ENCODE assay signal across 21 cellular contexts in the genomic region with DNA sequence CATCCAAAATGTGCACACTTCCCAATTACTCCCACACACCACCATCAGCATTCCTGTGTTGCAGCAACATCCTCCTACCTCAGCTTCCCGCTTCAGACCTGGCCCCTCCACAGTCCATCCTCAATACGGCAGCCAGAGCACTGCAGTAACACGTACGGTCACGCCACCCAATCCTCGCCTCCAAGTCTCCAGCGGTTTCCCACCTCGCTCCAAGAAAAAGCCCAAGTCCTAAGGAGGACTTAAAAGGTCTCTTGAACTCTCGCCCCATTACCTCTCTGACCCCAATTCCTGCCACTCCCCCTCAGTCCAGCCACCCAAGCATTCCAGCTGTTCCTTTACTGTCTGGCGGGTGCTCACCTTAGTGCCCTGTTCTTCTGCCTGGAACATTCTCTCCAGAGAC. TPM values are rescaled to one million over a fixed set of nuclear protein-coding genes. Genes with fewer than 3 reads are reported as not detected.
DNase-seq lines count a peak whose midpoint lies in the region; ATAC-seq and TF ChIP-seq lines count a peak whose summit lies in the region.
"Had no signal": no experiment of that assay in that cellular context is flagged by ENCODE, and none has a peak within 500 bp of the region (broad histone marks: within the 10 kb centered on the region; RNA-seq: fewer than 3 reads in every experiment).

No MANE protein-coding gene starts in this region.

- peak overlapping the region; percentile 32 for H3K27ac Mint-ChIP-seq in activated naive CD4-positive, alpha-beta T cell treated with anti-CD3 and anti-CD28 coated beads, Interleukin-2, amount 50 U/mL, for 24 hours
- no peak overlapping the region for H3K27ac Mint-ChIP-seq in activated naive CD4-positive, alpha-beta T cell treated with anti-CD3 and anti-CD28 coated beads, Interleukin-2, amount 10 ng/mL, durations not matched to agents 7 days and 5 days
- peak overlapping the region; percentile 54 for H3K27ac Mint-ChIP-seq in activated T-helper 17 cell treated with anti-CD3 and anti-CD28 coated beads, Interleukin-2, amount 50 U/mL, for 72 hours
- H3K27ac Mint-ChIP-seq in naive thymus-derived CD8-positive, alpha-beta T cell: peak overlapping the region in 6 of 10 donors; percentile 0 to 57 (median 26)

- no peak overlapping the region for H3K4me3 ChIP-seq in left ventricle myocardium inferior
- H3K4me3 ChIP-seq: SJSA1 had no signal

- no peaks in the 10 kb centered on the region for H3K27me3 Mint-ChIP-seq in activated naive CD4-positive, alpha-beta T cell treated with anti-CD3 and anti-CD28 coated beads, Interleukin-2, amount 50 U/mL, for 24 hours
- no peaks in the 10 kb centered on the region for H3K27me3 Mint-ChIP-seq in activated naive CD4-positive, alpha-beta T cell treated with anti-CD3 and anti-CD28 coated beads, Interleukin-2, amount 10 ng/mL, durations not matched to agents 7 days and 5 days
- no peaks in the 10 kb centered on the region for H3K27me3 Mint-ChIP-seq in activated T-helper 17 cell treated with anti-CD3 and anti-CD28 coated beads, Interleukin-2, amount 50 U/mL, for 72 hours
- no peaks in the 10 kb centered on the region for H3K27me3 Mint-ChIP-seq in naive thymus-derived CD8-positive, alpha-beta T cell
- H3K27me3 Mint-ChIP-seq: CD8-positive, alpha-beta memory T cell had no signal

- H3K36me3 ChIP-seq in left ventricle myocardium inferior: peaks cover 98% of the 10 kb centered on the region

- no peak for TF ChIP-seq CTCF in left ventricle myocardium inferior (IDR thresholded peaks at IDR 0.05; ENCODE audit: borderline replicate concordance)

- no peak for DNase-seq in activated naive CD4-positive, alpha-beta T cell treated with anti-CD3 and anti-CD28 coated beads, Interleukin-2, amount 10 ng/mL, durations not matched to agents 7 days and 5 days
- DNase-seq in naive thymus-derived CD8-positive, alpha-beta T cell: no peak
- DNase-seq in left ventricle myocardium inferior: no peak
- no peak for DNase-seq in DMS79 treated with DMSO at 0.1 percent for 48 hours (lab: John Stamatoyannopoulos, UW)
- DNase-seq: 8988T; C1 segment of cervical spinal cord; Calu3; CD8-positive, alpha-beta memory T cell; DMS153; IMR-90; NCI-H1694; NCI-H2081; NCI-H2171; NCI-H345; NCI-H524; NCI-H774; NK-92 treated with Interleukin-12 subunit alpha and Interleukin-12 subunit beta, amount 100 ng/mL, for 24 hours had no signal

- H3K27me3 ChIP-seq in left ventricle myocardium inferior (ENCODE audit: low read depth): no peaks in the 10 kb centered on the region
- H3K27me3 ChIP-seq: SJSA1 had no signal

- H3K4me1 ChIP-seq in left ventricle myocardium inferior: peaks cover 5% of the 10 kb centered on the region
- H3K4me1 ChIP-seq: SJSA1 had no signal

- H3K9me3 Mint-ChIP-seq in activated naive CD4-positive, alpha-beta T cell treated with anti-CD3 and anti-CD28 coated beads, Interleukin-2, amount 50 U/mL, for 24 hours: no peaks in the 10 kb centered on the region
- H3K9me3 Mint-ChIP-seq in activated naive CD4-positive, alpha-beta T cell treated with anti-CD3 and anti-CD28 coated beads, Interleukin-2, amount 10 ng/mL, durations not matched to agents 7 days and 5 days: peaks cover 9% of the 10 kb centered on the region
- H3K9me3 Mint-ChIP-seq in activated T-helper 17 cell treated with anti-CD3 and anti-CD28 coated beads, Interleukin-2, amount 50 U/mL, for 72 hours: no peaks in the 10 kb centered on the region
- H3K9me3 Mint-ChIP-seq in naive thymus-derived CD8-positive, alpha-beta T cell: peaks cover 0 to 2% (median 0%) of the 10 kb centered on the region in 9 donors
- H3K9me3 Mint-ChIP-seq: CD8-positive, alpha-beta memory T cell had no signal

- peaks cover 26% of the 10 kb centered on the region for H3K36me3 Mint-ChIP-seq in activated naive CD4-positive, alpha-beta T cell treated with anti-CD3 and anti-CD28 coated beads, Interleukin-2, amount 50 U/mL, for 24 hours
- peaks cover 71% of the 10 kb centered on the region for H3K36me3 Mint-ChIP-seq in activated naive CD4-positive, alpha-beta T cell treated with anti-CD3 and anti-CD28 coated beads, Interleukin-2, amount 10 ng/mL, durations not matched to agents 7 days and 5 days
- peaks cover 99% of the 10 kb centered on the region for H3K36me3 Mint-ChIP-seq in activated T-helper 17 cell treated with anti-CD3 and anti-CD28 coated beads, Interleukin-2, amount 50 U/mL, for 72 hours (ENCODE audit: low read depth)
- H3K36me3 Mint-ChIP-seq in naive thymus-derived CD8-positive, alpha-beta T cell: peaks cover 19 to 99% (median 54%) of the 10 kb centered on the region in 3 donors

- no peak overlapping the region for H3K27ac ChIP-seq in left ventricle myocardium inferior (replicated peaks)
- H3K27ac ChIP-seq: SJSA1 had no signal

- no peak for ATAC-seq in activated T-helper 17 cell treated with anti-CD3 and anti-CD28 coated beads, Interleukin-2, amount 50 U/mL, for 72 hours (replicated peaks)
- no peak for ATAC-seq in naive thymus-derived CD8-positive, alpha-beta T cell
- ATAC-seq in GM21360 (IDR thresholded peaks at IDR 0.05; ENCODE audit: unreplicated experiment): no peak

- H3K4me1 Mint-ChIP-seq in activated naive CD4-positive, alpha-beta T cell treated with anti-CD3 and anti-CD28 coated beads, Interleukin-2, amount 50 U/mL, for 24 hours: peaks cover 34% of the 10 kb centered on the region
- H3K4me1 Mint-ChIP-seq in activated naive CD4-positive, alpha-beta T cell treated with anti-CD3 and anti-CD28 coated beads, Interleukin-2, amount 10 ng/mL, durations not matched to agents 7 days and 5 days: no peaks in the 10 kb centered on the region
- peaks cover 21% of the 10 kb centered on the region for H3K4me1 Mint-ChIP-seq in activated T-helper 17 cell treated with anti-CD3 and anti-CD28 coated beads, Interleukin-2, amount 50 U/mL, for 72 hours
- H3K4me1 Mint-ChIP-seq in naive thymus-derived CD8-positive, alpha-beta T cell: peaks cover 5 to 37% (median 21%) of the 10 kb centered on the region in 4 donors

- intact Hi-C loops in left ventricle myocardium inferior (cut with micrococcal nuclease): no loop called here

- H3K9me3 ChIP-seq in left ventricle myocardium inferior (replicated peaks): peaks cover 13% of the 10 kb centered on the region

- CTCF ChIA-PET in activated naive CD4-positive, alpha-beta T cell treated with anti-CD3 and anti-CD28 coated beads, Interleukin-2, amount 10 ng/mL, durations not matched to agents 7 days and 5 days (lab: Charles Lee): no interaction called here

- POLR2A ChIA-PET in naive thymus-derived CD8-positive, alpha-beta T cell (lab: Charles Lee): no interaction called here

- no peak overlapping the region for H3K4me3 Mint-ChIP-seq in activated naive CD4-positive, alpha-beta T cell treated with anti-CD3 and anti-CD28 coated beads, Interleukin-2, amount 50 U/mL, for 24 hours
- no peak overlapping the region for H3K4me3 Mint-ChIP-seq in activated naive CD4-positive, alpha-beta T cell treated with anti-CD3 and anti-CD28 coated beads, Interleukin-2, amount 10 ng/mL, durations not matched to agents 7 days and 5 days
- no peak overlapping the region for H3K4me3 Mint-ChIP-seq in activated T-helper 17 cell treated with anti-CD3 and anti-CD28 coated beads, Interleukin-2, amount 50 U/mL, for 72 hours
- H3K4me3 Mint-ChIP-seq in naive thymus-derived CD8-positive, alpha-beta T cell: no peak overlapping the region
- H3K4me3 Mint-ChIP-seq: CD8-positive, alpha-beta memory T cell had no signal

RNA-seq across cellular contexts. Expression of a gene that starts 12.0 kb away (rescaled TPM):
- total RNA-seq in activated T-helper 17 cell treated with anti-CD3 and anti-CD28 coated beads, Interleukin-2, amount 50 U/mL, for 72 hours: 10 to 100 TPM; 30.1 to 33.9 TPM
- total RNA-seq in naive thymus-derived CD8-positive, alpha-beta T cell: 10 to 100 TPM; 50.2 to 53.3 TPM
- polyA plus RNA-seq in naive thymus-derived CD8-positive, alpha-beta T cell: 10 to 100 TPM; 46.9 to 54.9 (median 48.6) TPM
- 52.3 TPM for total RNA-seq in left ventricle myocardium inferior
